In the genomic region with DNA sequence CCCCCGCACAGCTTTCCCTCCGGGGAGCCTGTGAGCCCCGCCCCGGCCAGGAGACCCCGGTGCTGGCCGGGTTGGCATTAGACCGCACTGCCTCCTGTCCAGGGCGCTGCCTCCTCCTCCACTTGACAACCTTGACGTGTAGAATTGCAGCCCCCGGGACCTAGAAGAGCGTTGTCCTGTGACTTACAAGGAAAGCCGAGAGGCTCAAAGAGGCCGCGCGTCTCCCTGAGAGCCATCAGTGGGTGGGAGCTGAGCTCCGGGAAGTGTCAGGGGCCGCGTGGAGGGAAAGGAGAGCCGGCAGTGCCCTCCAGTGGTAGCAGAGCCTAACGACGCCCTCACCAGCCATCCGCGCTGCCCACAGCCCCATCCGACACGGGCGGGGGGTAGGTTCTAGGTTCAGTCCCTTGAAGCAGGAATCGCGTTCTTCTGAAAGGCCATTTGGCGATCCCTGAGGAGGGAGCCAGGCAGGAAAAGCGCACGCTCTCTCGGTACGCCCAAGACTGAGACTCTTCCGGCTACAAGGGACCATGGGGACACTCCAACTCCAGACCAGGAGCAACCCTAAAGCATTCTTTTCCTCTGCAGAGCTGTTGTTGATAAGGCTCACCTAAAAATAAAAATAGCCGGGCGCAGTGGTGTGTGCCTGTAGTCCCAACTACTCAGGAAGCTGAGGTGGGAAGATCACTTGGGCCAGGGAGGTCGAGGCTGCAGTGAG, we compare ENCODE assay signal across 8 cellular contexts. TPM values are rescaled to one million over a fixed set of nuclear protein-coding genes. Genes with fewer than 3 reads are reported as not detected.
DNase-seq lines count a peak whose midpoint lies in the region; ATAC-seq and TF ChIP-seq lines count a peak whose summit lies in the region.

No MANE protein-coding gene starts in this region.

- H3K27ac Mint-ChIP-seq in nephron progenitor cell = no peak overlapping the region

- peaks cover 4% of the 10 kb centered on the region for H3K36me3 Mint-ChIP-seq in nephron progenitor cell (ENCODE audit: low read depth)

- peaks cover 7% of the 10 kb centered on the region for H3K27me3 Mint-ChIP-seq in nephron progenitor cell (ENCODE audit: low read depth, poor library complexity)

- H3K36me3 ChIP-seq in HUES64 (ENCODE audit: insufficient read depth, low read length) = no peaks in the 10 kb centered on the region
- H3K36me3 ChIP-seq in PC-9 (ENCODE audit: low read depth) = 0 out of 2 replicates have a peak, but pooled peaks cover 12% of the 10 kb centered on the region

- intact Hi-C loops in PC-9 (cut with micrococcal nuclease; ENCODE audit: unreplicated experiment) = loop anchor here (1.0 kb wide), 1 partner anchor 333 kb away; no protein-coding TSS in a partner anchor

- H3K4me1 Mint-ChIP-seq in nephron progenitor cell = peaks cover 48% of the 10 kb centered on the region

- H3K9me3 ChIP-seq in HUES64 (ENCODE audit: insufficient read depth, low read depth, low read length) = no peaks in the 10 kb centered on the region
- no peaks in the 10 kb centered on the region for H3K9me3 ChIP-seq in PC-9 (ENCODE audit: insufficient read depth, low read depth)

- H3K4me3 ChIP-seq in HUES64 (ENCODE audit: low read length) (peak overlapping the region; percentile 39), PC-9 (no peak overlapping the region), fibroblast of pulmonary artery (replicated peaks; ENCODE audit: low read depth, low read length) (peak overlapping the region; percentile 43)

- 0 out of 2 replicates have a peak, but pooled peaks cover 7% of the 10 kb centered on the region for H3K4me1 ChIP-seq in HUES64 (ENCODE audit: insufficient read depth, low read length)
- H3K4me1 ChIP-seq in PC-9 (replicated peaks; ENCODE audit: insufficient read depth) = no peaks in the 10 kb centered on the region

- no peak overlapping the region for H3K4me2 ChIP-seq in PC-9

- H3K9me2 ChIP-seq in PC-9 (ENCODE audit: insufficient read depth) = no peaks in the 10 kb centered on the region

- 13% methylated on average over 37 of the region's 37 CpGs for WGBS in HUES64

- BruUV-seq in PC-9 (replicated peaks; lab: Mats Ljungman, UMichigan) = no TSS peak

- no peaks in the 10 kb centered on the region for H3K9me3 Mint-ChIP-seq in nephron progenitor cell

- no peaks in the 10 kb centered on the region for H3F3A ChIP-seq in PC-9 (ENCODE audit: insufficient read depth, low read depth)

- no peaks in the 10 kb centered on the region for H3K79me2 ChIP-seq in PC-9 (ENCODE audit: low read depth)

- DNase-seq in DMS53 treated with DMSO at 0.1 percent for 48 hours (lab: John Stamatoyannopoulos, UW; ENCODE audit: unreplicated experiment) = peak; percentile 8
- peak in 1 of 2 experiments; percentile 23 for DNase-seq in PC-9
- DNase-seq in activated T-helper 1 cell treated with Interleukin-2 at 50 U/mL for 16 hours (ENCODE audit: low read depth) = peak; percentile 42
- peak; percentile 78 for DNase-seq in fibroblast of pulmonary artery (ENCODE audit: low read depth)
- peak; percentile 88 for DNase-seq in nephron progenitor cell
- DNase-seq in stimulated activated naive CD4-positive, alpha-beta T cell treated with Interleukin-2 at 50 U/mL for 16 hours (lab: John Stamatoyannopoulos, UW) = peak; percentile 67

- ATAC-seq in GM21528 (IDR thresholded peaks at IDR 0.05; ENCODE audit: low FRiP score, unreplicated experiment) = peak; percentile 88

- peak overlapping the region; percentile 69 for H3K4me3 Mint-ChIP-seq in nephron progenitor cell

- H3K27me3 ChIP-seq in HUES64 (ENCODE audit: insufficient read depth, low read length) (no peaks in the 10 kb centered on the region), PC-9 (ENCODE audit: insufficient read depth, low read depth) (no peaks in the 10 kb centered on the region)

- no peak overlapping the region for H2AFZ ChIP-seq in PC-9

- CTCF ChIA-PET in PC-9 (lab: Charles Lee) = interaction anchor here (0.7 kb wide), 1 partner anchor 184 kb away, joined by 3 read pairs; no protein-coding TSS in a partner anchor

- H3K9ac ChIP-seq in HUES64 (ENCODE audit: low read depth, low read length) = no peak overlapping the region

- H4K20me1 ChIP-seq in PC-9 (ENCODE audit: insufficient read depth) = no peaks in the 10 kb centered on the region

- peak; percentile 61 for TF ChIP-seq CTCF in PC-9 (conservative IDR thresholded peaks at IDR 0.05)
- peak; percentile 81 for TF ChIP-seq CTCF in fibroblast of pulmonary artery (IDR thresholded peaks at IDR 0.05; ENCODE audit: low read length, missing control alignments)
- peak; percentile 86 for TF ChIP-seq CTCF in nephron progenitor cell (IDR thresholded peaks at IDR 0.05)

- POLR2A ChIA-PET in PC-9 (lab: Charles Lee; ENCODE audit: unreplicated experiment) = interaction anchor here (0.7 kb wide), 1 partner anchor 363 kb away, joined by 9 read pairs; no protein-coding TSS in a partner anchor

- no peak overlapping the region for H3K27ac ChIP-seq in HUES64 (ENCODE audit: low read depth, low read length)
- no peak overlapping the region for H3K27ac ChIP-seq in PC-9

RNA-seq across cellular contexts. Expression of gene SAP30L, which starts 40.6 kb away (rescaled TPM):
- polyA plus RNA-seq in HUES64 (2013, experiment 1 of 2) = 21.1 TPM
- polyA plus RNA-seq in HUES64 (2013, experiment 2 of 2) = 24.2 TPM
- 42.8 and 53.0 TPM in 2 replicates for total RNA-seq in PC-9 (2021)
